23 cellular contexts compared by ENCODE assay signal in the genomic region with DNA sequence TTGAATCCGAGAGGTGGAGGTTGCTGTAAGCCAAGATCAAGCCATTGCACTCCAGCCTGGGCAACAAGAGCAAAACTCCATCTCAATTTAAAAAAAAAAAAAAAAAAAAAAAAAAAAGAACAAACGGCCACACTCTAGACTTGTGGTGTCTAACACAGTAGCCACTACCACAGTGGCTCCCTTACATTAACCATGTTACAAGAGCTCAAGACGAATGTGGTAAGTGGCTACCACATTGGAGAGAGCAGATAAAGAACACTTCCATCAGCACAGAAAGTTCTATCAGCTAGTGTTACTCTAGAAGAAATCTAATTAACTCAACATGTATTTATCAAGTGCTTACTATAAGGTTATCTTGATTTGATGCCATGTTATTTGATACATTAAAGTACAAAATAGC.
"Had no signal": no experiment of that assay in that cellular context is flagged by ENCODE, and none has a peak within 500 bp of the region (broad histone marks: within the 10 kb centered on the region; RNA-seq: fewer than 3 reads in every experiment).

No MANE protein-coding gene starts in this region.

- DNase-seq: effector CD8-positive, alpha-beta T cell; erythroblast; esophagus squamous epithelium; foreskin melanocyte; kidney; nephron progenitor cell; nucleus accumbens; stimulated activated CD4-positive, alpha-beta T cell treated with anti-CD3 and anti-CD28 coated beads, Interleukin-2, amount 100 ng/mL, for 24 hours; stimulated activated CD4-positive, alpha-beta T cell treated with anti-CD3 and anti-CD28 coated beads, Interleukin-4, amount 100 ng/mL, for 24 hours; stimulated activated naive CD4-positive, alpha-beta T cell treated with Interleukin-2 at 50 U/mL for 16 hours; transverse colon; upper lobe of right lung; uterus had no signal

- H3K4me3 ChIP-seq: esophagus squamous epithelium, lung, prostate gland, right atrium auricular region, thoracic aorta, transverse colon, upper lobe of right lung, uterus had no signal

- H3K9me3 ChIP-seq: esophagus squamous epithelium, prostate gland, right atrium auricular region, thoracic aorta, transverse colon, upper lobe of right lung, uterus had no signal

- H3K36me3 ChIP-seq: prostate gland, right atrium auricular region, thoracic aorta, transverse colon, upper lobe of right lung, uterus had no signal

- H3K4me1 ChIP-seq: esophagus squamous epithelium, prostate gland, right atrium auricular region, transverse colon, upper lobe of right lung, uterus had no signal

- ATAC-seq: left lobe of liver; sciatic nerve; stimulated activated effector memory CD8-positive, alpha-beta T cell treated with anti-CD3 and anti-CD28 coated beads, Interleukin-12 subunit alpha, Interleukin-12 subunit beta, amount 100 ng/mL, for 72 hours; upper lobe of right lung had no signal

- H3K27ac ChIP-seq: esophagus squamous epithelium, prostate gland, right atrium auricular region, thoracic aorta, transverse colon, upper lobe of right lung, uterus had no signal

- H3K27me3 Mint-ChIP-seq: dendritic cell treated with granulocyte-macrophage colony-stimulating factor and Interleukin-4, amounts not matched to agents 40 ng/mL and 50 ng/mL, for 4 days; memory B cell had no signal

- FAIRE-seq: colon, kidney had no signal

- H3K27ac Mint-ChIP-seq: dendritic cell treated with granulocyte-macrophage colony-stimulating factor and Interleukin-4, amounts not matched to agents 40 ng/mL and 50 ng/mL, for 4 days; memory B cell; nephron progenitor cell; stimulated activated effector memory CD8-positive, alpha-beta T cell treated with anti-CD3 and anti-CD28 coated beads, Interleukin-12 subunit alpha, Interleukin-12 subunit beta, amount 100 ng/mL, for 72 hours had no signal

- H3K27me3 ChIP-seq: esophagus squamous epithelium, right atrium auricular region, transverse colon, upper lobe of right lung, uterus had no signal

- H3K4me3 Mint-ChIP-seq: dendritic cell treated with granulocyte-macrophage colony-stimulating factor and Interleukin-4, amounts not matched to agents 40 ng/mL and 50 ng/mL, for 4 days; memory B cell; nephron progenitor cell; stimulated activated effector memory CD8-positive, alpha-beta T cell treated with anti-CD3 and anti-CD28 coated beads, Interleukin-12 subunit alpha, Interleukin-12 subunit beta, amount 100 ng/mL, for 72 hours had no signal

- H3K9me3 Mint-ChIP-seq: dendritic cell treated with granulocyte-macrophage colony-stimulating factor and Interleukin-4, amounts not matched to agents 40 ng/mL and 50 ng/mL, for 4 days; memory B cell; nephron progenitor cell; stimulated activated effector memory CD8-positive, alpha-beta T cell treated with anti-CD3 and anti-CD28 coated beads, Interleukin-12 subunit alpha, Interleukin-12 subunit beta, amount 100 ng/mL, for 72 hours had no signal

- H3K4me1 Mint-ChIP-seq: nephron progenitor cell had no signal
